ENCODE assay signal across 30 cellular contexts in genomic region chr9:131173995-131174394, GRCh38.
"Had no signal": no experiment of that assay in that cellular context is flagged by ENCODE, and none has a peak within 500 bp of the region (broad histone marks: within the 10 kb centered on the region; RNA-seq: fewer than 3 reads in every experiment).

No MANE protein-coding gene starts in this region.

- H3K9ac ChIP-seq: parathyroid adenoma had no signal

- H2AFZ ChIP-seq: parathyroid adenoma had no signal

- H3K79me2 ChIP-seq: parathyroid adenoma had no signal

- H3K4me3 Mint-ChIP-seq: naive thymus-derived CD8-positive, alpha-beta T cell; natural killer cell treated with Interleukin-12 subunit alpha and Interleukin-12 subunit beta and Interleukin-15 and Interleukin-18, amount 100 ng/mL, for 72 hours; nephron progenitor cell; neural crest cell; stimulated activated memory B cell treated with anti-CD40 and anti-IgM and Interleukin-4, amounts not matched to agents 10 μg/mL and 1 μg/mL and 100 μg/mL, for 72 hours; stimulated activated naive CD8-positive, alpha-beta T cell treated with anti-CD3 and anti-CD28 coated beads, Interleukin-15, amount 100 ng/mL, for 72 hours had no signal

- H3K27me3 ChIP-seq: ovary, right lobe of liver, sigmoid colon, suprapubic skin, testis, tibial artery, transverse colon, upper lobe of left lung, vagina had no signal

- H3K9me3 ChIP-seq: ovary, psoas muscle, right lobe of liver, sigmoid colon, suprapubic skin, testis, tibial artery, transverse colon, upper lobe of left lung, vagina had no signal

- H3K4me1 ChIP-seq: parathyroid adenoma, right lobe of liver, sigmoid colon, suprapubic skin, tibial artery, upper lobe of left lung, vagina had no signal

- FAIRE-seq: small intestine, urothelium cell line had no signal

- H3K4me3 ChIP-seq: ovary, psoas muscle, right lobe of liver, sigmoid colon, suprapubic skin, testis, tibial artery, transverse colon, upper lobe of left lung, vagina had no signal

- DNase-seq: naive thymus-derived CD8-positive, alpha-beta T cell; nephron progenitor cell; occipital lobe; ovary; posterior cingulate gyrus; psoas muscle; right cardiac atrium; right lobe of liver; sigmoid colon; small intestine; stimulated activated CD4-positive, alpha-beta T cell treated with anti-CD3 and anti-CD28 coated beads, Interleukin-1b, Interleukin-23, amount 100 ng/mL, for 48 hours; stimulated activated CD4-positive, alpha-beta T cell treated with anti-CD3 and anti-CD28 coated beads, Interleukin-4, amount 100 ng/mL, for 1 hour; stimulated activated CD4-positive, alpha-beta T cell treated with anti-CD3 and anti-CD28 coated beads, Interleukin-4, amount 100 ng/mL, for 4 hours; stimulated activated CD8-positive, alpha-beta memory T cell treated with anti-CD3 and anti-CD28 coated beads, Interleukin-4, amount 100 ng/mL, for 48 hours; stimulated activated naive CD4-positive, alpha-beta T cell; stimulated activated naive CD8-positive, alpha-beta T cell treated with anti-CD3 and anti-CD28 coated beads, Interleukin-15, amount 100 ng/mL, for 72 hours; stimulated activated naive CD8-positive, alpha-beta T cell treated with anti-CD3 and anti-CD28 coated beads, Interleukin-15, Interleukin-2, amounts not matched to agents 100 U/mL and 50 U/mL, for 24 hours; substantia nigra; testis; tibial artery; transverse colon; upper lobe of left lung had no signal

- H3K9me3 Mint-ChIP-seq: natural killer cell treated with Interleukin-12 subunit alpha and Interleukin-12 subunit beta and Interleukin-15 and Interleukin-18, amount 100 ng/mL, for 72 hours; nephron progenitor cell; neural crest cell; stimulated activated memory B cell treated with anti-CD40 and anti-IgM and Interleukin-4, amounts not matched to agents 10 μg/mL and 1 μg/mL and 100 μg/mL, for 72 hours; stimulated activated naive CD8-positive, alpha-beta T cell treated with anti-CD3 and anti-CD28 coated beads, Interleukin-15, amount 100 ng/mL, for 72 hours had no signal

- H3K36me3 ChIP-seq: ovary had no signal

- H3K27ac ChIP-seq: ovary, parathyroid adenoma, psoas muscle, right lobe of liver, sigmoid colon, suprapubic skin, testis, tibial artery, transverse colon, upper lobe of left lung, vagina had no signal

- ATAC-seq: naive thymus-derived CD8-positive, alpha-beta T cell; natural killer cell treated with Interleukin-12 subunit alpha and Interleukin-12 subunit beta and Interleukin-15 and Interleukin-18, amount 100 ng/mL, for 72 hours; psoas muscle; right cardiac atrium; right lobe of liver; stimulated activated memory B cell treated with anti-CD40 and anti-IgM and Interleukin-4, amounts not matched to agents 10 μg/mL and 1 μg/mL and 100 μg/mL, for 72 hours; stimulated activated naive CD8-positive, alpha-beta T cell treated with anti-CD3 and anti-CD28 coated beads, Interleukin-15, Interleukin-2, amounts not matched to agents 100 U/mL and 50 U/mL, for 24 hours had no signal

- H3K27me3 Mint-ChIP-seq: naive thymus-derived CD8-positive, alpha-beta T cell; natural killer cell treated with Interleukin-12 subunit alpha and Interleukin-12 subunit beta and Interleukin-15 and Interleukin-18, amount 100 ng/mL, for 72 hours; progenitor cell of endocrine pancreas; stimulated activated memory B cell treated with anti-CD40 and anti-IgM and Interleukin-4, amounts not matched to agents 10 μg/mL and 1 μg/mL and 100 μg/mL, for 72 hours; stimulated activated naive CD8-positive, alpha-beta T cell treated with anti-CD3 and anti-CD28 coated beads, Interleukin-15, amount 100 ng/mL, for 72 hours had no signal

- H3K27ac Mint-ChIP-seq: natural killer cell treated with Interleukin-12 subunit alpha and Interleukin-12 subunit beta and Interleukin-15 and Interleukin-18, amount 100 ng/mL, for 72 hours; nephron progenitor cell; progenitor cell of endocrine pancreas; stimulated activated memory B cell treated with anti-CD40 and anti-IgM and Interleukin-4, amounts not matched to agents 10 μg/mL and 1 μg/mL and 100 μg/mL, for 72 hours; stimulated activated naive CD8-positive, alpha-beta T cell treated with anti-CD3 and anti-CD28 coated beads, Interleukin-15, amount 100 ng/mL, for 72 hours had no signal
